Comparison of ENCODE assay signal across 2 cellular contexts in genomic region chr6:166281104-166281503, GRCh38.
A peak's percentile ranks its signal among the peaks of the same experiment; 100 is the strongest.
TF ChIP-seq lines count a peak whose summit lies in the region.

No MANE protein-coding gene starts in this region.

TF ChIP-seq in GM12878, 131 proteins besides CTCF, POLR2A, EP300 and RAD21 (continued from another document):
- TF ChIP-seq BCL11A (IDR thresholded peaks at IDR 0.05; ENCODE audit: low read depth, low read length): 0 out of 2 replicates have a peak, but pooled peaks have one; percentile 4
- no peak for TF ChIP-seq HDAC6 (IDR thresholded peaks at IDR 0.05; ENCODE audit: unreplicated experiment)
- TF ChIP-seq ESRRA (IDR thresholded peaks at IDR 0.05; ENCODE audit: low read length): no peak
- no peak for TF ChIP-seq TARDBP (IDR thresholded peaks at IDR 0.05; ENCODE audit: borderline replicate concordance)
- TF ChIP-seq CBX5 (IDR thresholded peaks at IDR 0.05; ENCODE audit: low read depth): 0 out of 2 replicates have a peak, but pooled peaks have one; percentile 29
- TF ChIP-seq RUNX3 (IDR thresholded peaks at IDR 0.05; ENCODE audit: low read length): peak; percentile 51; the same call in 1 of the 2 replicates
- TF ChIP-seq IKZF1 (conservative IDR thresholded peaks at IDR 0.05): 0 out of 2 replicates have a peak, but pooled peaks have one; percentile 28
- 0 out of 2 replicates have a peak, but pooled peaks have one; percentile 12 for TF ChIP-seq TCF12 (IDR thresholded peaks at IDR 0.05; ENCODE audit: low read depth, low read length)
- TF ChIP-seq, protein P1, sequence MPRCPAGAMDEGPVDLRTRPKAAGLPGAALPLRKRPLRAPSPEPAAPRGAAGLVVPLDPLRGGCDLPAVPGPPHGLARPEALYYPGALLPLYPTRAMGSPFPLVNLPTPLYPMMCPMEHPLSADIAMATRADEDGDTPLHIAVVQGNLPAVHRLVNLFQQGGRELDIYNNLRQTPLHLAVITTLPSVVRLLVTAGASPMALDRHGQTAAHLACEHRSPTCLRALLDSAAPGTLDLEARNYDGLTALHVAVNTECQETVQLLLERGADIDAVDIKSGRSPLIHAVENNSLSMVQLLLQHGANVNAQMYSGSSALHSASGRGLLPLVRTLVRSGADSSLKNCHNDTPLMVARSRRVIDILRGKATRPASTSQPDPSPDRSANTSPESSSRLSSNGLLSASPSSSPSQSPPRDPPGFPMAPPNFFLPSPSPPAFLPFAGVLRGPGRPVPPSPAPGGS (IDR thresholded peaks at IDR 0.05; ENCODE audit: borderline replicate concordance, insufficient read depth, low read depth, low read length, poor library complexity, severe bottlenecking): peak; percentile 81
- peak; percentile 43; the same call in 1 of the 2 replicates for TF ChIP-seq FOXM1 (IDR thresholded peaks at IDR 0.05; ENCODE audit: low read depth, low read length)
- peak; percentile 54; the same call in 1 of the 2 replicates for TF ChIP-seq NFIC (IDR thresholded peaks at IDR 0.05; ENCODE audit: low read depth, low read length)
- TF ChIP-seq JUNB (IDR thresholded peaks at IDR 0.05): peak; percentile 70
- no peak for TF ChIP-seq ZBTB33 (IDR thresholded peaks at IDR 0.05)
- TF ChIP-seq IKZF2 (IDR thresholded peaks at IDR 0.05): peak in 1 of 2 experiments; percentile 27; a peak in 1 of 4 replicates

TF ChIP-seq in SK-N-SH, 30 proteins besides CTCF, POLR2A, EP300 and RAD21 (continued from another document):
- no peak for TF ChIP-seq RFX5 (IDR thresholded peaks at IDR 0.05; ENCODE audit: low read length)
TF ChIP-seq in SK-N-SH: peak in this region for 0.
